ENCODE assay signal across 8 cellular contexts in genomic region chr19:19404879-19405860, GRCh38. TPM values are rescaled to one million over a fixed set of nuclear protein-coding genes. Genes with fewer than 3 reads are reported as not detected.
A peak's percentile ranks its signal among the peaks of the same experiment; 100 is the strongest.
DNase-seq lines count a peak whose midpoint lies in the region; ATAC-seq and TF ChIP-seq lines count a peak whose summit lies in the region.

Gene GATAD2A, plus strand, starts transcription at chr19:19405675. Its CDS starts 59,671 bp downstream, at chr19:19465346.

- peak within 1 kb of the TSS; percentile 89 for H3K9ac ChIP-seq in adipocyte (ENCODE audit: low read length)

- peaks cover 57% of the 10 kb centered on the region for H3K4me1 ChIP-seq in adipocyte (ENCODE audit: control insufficient read depth, insufficient read depth, low read length)
- peaks cover 21% of the 10 kb centered on the region for H3K4me1 ChIP-seq in cardiac muscle cell (ENCODE audit: low read depth)
- peaks cover 21 to 47% (median 33%) of the 10 kb centered on the region in 4 donors for H3K4me1 ChIP-seq in transverse colon

- intact Hi-C loops in transverse colon (cut with DNase I; ENCODE audit: low total_unique reads): no loop called here

- H3K36me3 ChIP-seq in adipocyte (ENCODE audit: control insufficient read depth, insufficient read depth, low read length, severe bottlenecking) (no peaks in the 10 kb centered on the region), cardiac muscle cell (no peaks in the 10 kb centered on the region), transverse colon (no peaks in the 10 kb centered on the region)

- H3K27ac ChIP-seq in cardiac muscle cell (peak within 1 kb of the TSS; percentile 82), transverse colon (peak within 1 kb of the TSS; percentile 89 to 97 (median 94))

- H3K27me3 ChIP-seq in adipocyte (replicated peaks; ENCODE audit: control insufficient read depth, insufficient read depth, low read length): no peaks in the 10 kb centered on the region
- H3K27me3 ChIP-seq in cardiac muscle cell: no peaks in the 10 kb centered on the region
- H3K27me3 ChIP-seq in transverse colon: no peaks in the 10 kb centered on the region

- 1 to 88% methylated on average over 1 to 72 of the region's 90 CpGs for WGBS in transverse colon (ENCODE audit: low coverage in 1 of 2), 2 donors

- H3K4me3 ChIP-seq in GM12864 (ENCODE audit: low read depth, low read length): peak within 1 kb of the TSS; percentile 71
- H3K4me3 ChIP-seq in NB4 (ENCODE audit: low read depth, low read length): peak within 1 kb of the TSS; percentile 91
- H3K4me3 ChIP-seq in adipocyte (ENCODE audit: low read length): peak within 1 kb of the TSS; percentile 82
- peak within 1 kb of the TSS; percentile 92 for H3K4me3 ChIP-seq in cardiac muscle cell
- H3K4me3 ChIP-seq in transverse colon: peak within 1 kb of the TSS; percentile 85 to 98 (median 94)

- in situ Hi-C loops in transverse colon (cut with MboI; ENCODE audit: low pct_ligation_motif_present in 1 of 4, low pct_unique_long_range_greater_than_20kb in 1 of 4, low sequenced_read_pairs in 3 of 4): no loop called here

- TF ChIP-seq POLR2A in NB4 (IDR thresholded peaks at IDR 0.05; ENCODE audit: extremely low read depth, insufficient read length) (peak; percentile 50), transverse colon (IDR thresholded peaks at IDR 0.05) (peak; percentile 53)

- peak; percentile 70 for ATAC-seq in HG02571 (IDR thresholded peaks at IDR 0.05; ENCODE audit: unreplicated experiment)

- H3K9me3 ChIP-seq in adipocyte (ENCODE audit: control insufficient read depth, low read length) (no peaks in the 10 kb centered on the region), cardiac muscle cell (ENCODE audit: low read depth) (no peaks in the 10 kb centered on the region), transverse colon (no peaks in the 10 kb centered on the region)

- TF ChIP-seq EP300 in transverse colon (IDR thresholded peaks at IDR 0.05; ENCODE audit: low read depth): no peak

- TF ChIP-seq CTCF in GM12864 (IDR thresholded peaks at IDR 0.05; ENCODE audit: low read depth, low read length, missing control alignments) (peak; percentile 16), NB4 (IDR thresholded peaks at IDR 0.05; ENCODE audit: low read depth, low read length) (no peak), cardiac muscle cell (IDR thresholded peaks at IDR 0.05; ENCODE audit: low read depth, low read length) (peak; percentile 30), transverse colon (IDR thresholded peaks at IDR 0.05) (peak in 3 of 5 experiments; percentile 10 to 50 (median 31))

- peak; percentile 40 for DNase-seq in GM12864 (ENCODE audit: low read depth)
- DNase-seq in NB4 (ENCODE audit: low read depth): peak; percentile 91
- DNase-seq in T follicular helper cell (ENCODE audit: low read depth): peak; percentile 87
- peak; percentile 98 for DNase-seq in adipocyte (ENCODE audit: low read depth)
- peak; percentile 96 for DNase-seq in cardiac muscle cell (ENCODE audit: low read depth in 1 of 2, low spot score in 1 of 2)
- DNase-seq in pons (ENCODE audit: low spot score): peak; percentile 94
- peak; percentile 96 for DNase-seq in transverse colon

RNA-seq across cellular contexts. Expression of gene GATAD2A, which starts in this region (rescaled TPM):
- total RNA-seq in cardiac muscle cell: 72.9 and 98.3 TPM in 2 replicates
- 32.3 and 39.4 TPM in 2 replicates for polyA plus RNA-seq in cardiac muscle cell
- 100 to 1,000 TPM in 1 of 4 donors, 10 to 100 TPM in 3; 45.6 to 102 (median 65.7) TPM for total RNA-seq in transverse colon

Comparison
In these comparisons a context has a peak if more than half of its experiments do, and no peak if none do; other contexts are left out.
1. Peak in every context shown above with its lines: DNase-seq, ATAC-seq, H3K4me3 ChIP-seq and H3K27ac ChIP-seq.
2. DNase-seq: peak in every context shown above with its lines; median percentile 98 in adipocyte; 96 in cardiac muscle cell; 96 in transverse colon; 94 in pons; 91 in NB4; 87 in T follicular helper cell; 40 in GM12864.